ENCODE assay signal across 18 cellular contexts in the genomic region with DNA sequence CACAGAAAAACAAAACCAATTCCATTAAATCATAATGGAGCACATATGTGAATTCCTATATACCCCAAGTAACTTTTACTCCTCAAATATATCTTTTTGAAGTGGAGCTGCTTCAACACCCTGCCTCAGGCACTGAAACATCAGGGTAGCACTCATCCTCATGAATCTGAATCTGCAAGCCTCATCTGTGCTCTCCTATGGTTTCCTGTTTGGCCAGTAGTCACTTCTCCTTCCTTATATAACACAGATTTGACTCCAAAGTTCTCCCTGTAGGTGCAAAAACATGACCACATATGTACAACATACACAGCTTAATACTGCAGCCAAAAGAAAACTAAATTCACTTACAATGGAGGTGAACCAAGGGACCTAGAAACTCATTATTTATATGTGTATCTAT. TPM values are rescaled to one million over a fixed set of nuclear protein-coding genes. Genes with fewer than 3 reads are reported as not detected.
A peak's percentile ranks its signal among the peaks of the same experiment; 100 is the strongest.
DNase-seq lines count a peak whose midpoint lies in the region; ATAC-seq and TF ChIP-seq lines count a peak whose summit lies in the region.
"Had no signal": no experiment of that assay in that cellular context is flagged by ENCODE, and none has a peak within 500 bp of the region (broad histone marks: within the 10 kb centered on the region; RNA-seq: fewer than 3 reads in every experiment).

No MANE protein-coding gene starts in this region.

- peak overlapping the region; percentile 81 for H3K27ac ChIP-seq in left ventricle myocardium inferior (replicated peaks)
- peak overlapping the region in 1 of 12 donors; percentile 10 for H3K27ac ChIP-seq in heart left ventricle
- H3K27ac ChIP-seq in dorsolateral prefrontal cortex = peak overlapping the region in 39 of 59 donors; percentile 7 to 93 (median 86)
- peak overlapping the region; percentile 4 for H3K27ac ChIP-seq in substantia nigra (ENCODE audit: low read depth, low read length, poor library complexity, severe bottlenecking)
- no peak overlapping the region for H3K27ac ChIP-seq in right lobe of liver
- H3K27ac ChIP-seq: colonic mucosa, vagina had no signal

- ATAC-seq in heart left ventricle (no peak), right lobe of liver (no peak), GM21619 (IDR thresholded peaks at IDR 0.05; ENCODE audit: unreplicated experiment) (no peak)
- ATAC-seq: activated CD8-positive, alpha-beta memory T cell treated with anti-CD3 and anti-CD28 coated beads, Interleukin-2, amount 10 ng/mL, durations not matched to agents 7 days and 5 days; Panc1 had no signal

- TF ChIP-seq POLR2A in heart left ventricle (IDR thresholded peaks at IDR 0.05) (no peak), right lobe of liver (IDR thresholded peaks at IDR 0.05) (no peak)

- intact Hi-C loops in left ventricle myocardium inferior (cut with micrococcal nuclease) = no loop called here
- intact Hi-C loops in heart left ventricle (cut with DNase I) = no loop called here
- intact Hi-C loops in dorsolateral prefrontal cortex (cut with DNase I) = loop anchor here in 1 of 2 donors (5.0 kb wide), 1 partner anchor 34 kb away; no protein-coding TSS in a partner anchor
- intact Hi-C loops in right lobe of liver (cut with DNase I) = no loop called here

- H3K9me3 ChIP-seq in left ventricle myocardium inferior (replicated peaks) (no peaks in the 10 kb centered on the region), heart left ventricle (no peaks in the 10 kb centered on the region), right lobe of liver (no peaks in the 10 kb centered on the region)
- H3K9me3 ChIP-seq: colonic mucosa, vagina had no signal

- H3K4me3 ChIP-seq in left ventricle myocardium inferior = no peak overlapping the region
- no peak overlapping the region for H3K4me3 ChIP-seq in heart left ventricle
- no peak overlapping the region for H3K4me3 ChIP-seq in dorsolateral prefrontal cortex
- no peak overlapping the region for H3K4me3 ChIP-seq in right lobe of liver
- H3K4me3 ChIP-seq: colonic mucosa, vagina had no signal

- H3K27me3 ChIP-seq in left ventricle myocardium inferior (ENCODE audit: low read depth) (no peaks in the 10 kb centered on the region), heart left ventricle (no peaks in the 10 kb centered on the region), dorsolateral prefrontal cortex (no peaks in the 10 kb centered on the region), right lobe of liver (no peaks in the 10 kb centered on the region)
- H3K27me3 ChIP-seq: colonic mucosa, vagina had no signal

- no peak for TF ChIP-seq CTCF in left ventricle myocardium inferior (IDR thresholded peaks at IDR 0.05; ENCODE audit: borderline replicate concordance)
- TF ChIP-seq CTCF in heart left ventricle (IDR thresholded peaks at IDR 0.05) = no peak
- no peak for TF ChIP-seq CTCF in dorsolateral prefrontal cortex (IDR thresholded peaks at IDR 0.05 in 54 of 56, conservative IDR thresholded peaks at IDR 0.05 in 2 of 56; ENCODE audit: low read depth in 1 of 56, partially characterized antibody in 56 of 56)
- TF ChIP-seq CTCF in right lobe of liver (IDR thresholded peaks at IDR 0.05) = no peak

- no peaks in the 10 kb centered on the region for H3K36me3 ChIP-seq in left ventricle myocardium inferior
- H3K36me3 ChIP-seq in heart left ventricle = peaks cover 0 to 8% (median 0%) of the 10 kb centered on the region in 9 donors
- no peaks in the 10 kb centered on the region for H3K36me3 ChIP-seq in right lobe of liver
- H3K36me3 ChIP-seq: colonic mucosa, vagina had no signal

- DNase-seq in left ventricle myocardium inferior (no peak), heart left ventricle (no peak), NOMO-1 treated with DMSO at 0.1 percent for 48 hours (lab: John Stamatoyannopoulos, UW; ENCODE audit: unreplicated experiment) (peak; percentile 84), dorsolateral prefrontal cortex (no peak), substantia nigra (lab: John Stamatoyannopoulos, UW) (no peak), right lobe of liver (no peak), cerebellar nuclear complex (lab: John Stamatoyannopoulos, UW) (no peak)
- DNase-seq: activated CD4-positive, alpha-beta T cell treated with anti-CD3 and anti-CD28 coated beads for 4 hours; activated CD8-positive, alpha-beta memory T cell treated with anti-CD3 and anti-CD28 coated beads, Interleukin-2, amount 10 ng/mL, durations not matched to agents 7 days and 5 days; CD4-positive, CD25-positive, alpha-beta regulatory T cell; colonic mucosa; DMS 273 treated with DMSO at 0.1 percent for 48 hours; mesenchymal stem cell; NCI-H1105; NCI-H526 had no signal

- H3K4me1 ChIP-seq in left ventricle myocardium inferior = peaks cover 81% of the 10 kb centered on the region
- peaks cover 0 to 64% (median 17%) of the 10 kb centered on the region in 12 donors for H3K4me1 ChIP-seq in heart left ventricle
- peaks cover 0 to 4% (median 0%) of the 10 kb centered on the region in 4 donors for H3K4me1 ChIP-seq in right lobe of liver
- H3K4me1 ChIP-seq: colonic mucosa had no signal

RNA-seq across cellular contexts. Expression of gene TRIT1, which starts 7.2 kb away (rescaled TPM):
- total RNA-seq in left ventricle myocardium inferior (12.5 TPM), heart left ventricle (10 to 100 TPM; 15.0 to 19.0 (median 17.2) TPM), dorsolateral prefrontal cortex (10 to 100 TPM; 16.5 to 42.2 (median 27.3) TPM), right lobe of liver (10 to 100 TPM in 1 of 6 experiments, 1 to 10 TPM in 5; 5.1 to 10.3 (median 7.0) TPM)
- 10 to 100 TPM; 13.6 to 14.0 TPM for polyA plus RNA-seq in heart left ventricle

RNA-seq across cellular contexts. Expression of gene MYCL, which starts 25.6 kb away (rescaled TPM):
- total RNA-seq in left ventricle myocardium inferior = 0.44 TPM
- 1 to 10 TPM in 3 of 9 donors, under 1 TPM in 6; 0.27 to 3.0 (median 0.75) TPM for total RNA-seq in heart left ventricle
- under 1 TPM; 0.15 to 0.53 TPM for polyA plus RNA-seq in heart left ventricle
- total RNA-seq in dorsolateral prefrontal cortex = 1 to 10 TPM in 118 of 120 experiments, under 1 TPM in 2; 0.88 to 5.6 (median 2.3) TPM
- 10 to 100 TPM in 2 of 6 experiments, 1 to 10 TPM in 3, under 1 TPM in 1; 0.75 to 20.5 (median 6.1) TPM for total RNA-seq in right lobe of liver
- total RNA-seq: CD4-positive, CD25-positive, alpha-beta regulatory T cell had no signal

Comparison
In these comparisons a context has a peak if more than half of its experiments do, and no peak if none do; other contexts are left out.
1. H3K27ac ChIP-seq: peak in left ventricle myocardium inferior (single experiment), dorsolateral prefrontal cortex (39 of 59) and substantia nigra (single experiment); none in right lobe of liver (0 of 3).